1 cellular context compared by ENCODE assay signal in genomic region chr22:30564045-30564765, GRCh38.
A peak's percentile ranks its signal among the peaks of the same experiment; 100 is the strongest.
TF ChIP-seq lines count a peak whose summit lies in the region.

No MANE protein-coding gene starts in this region.

TF ChIP-seq in K562, 482 proteins besides CTCF, POLR2A, EP300 and RAD21:
- TF ChIP-seq GTF2F1 (IDR thresholded peaks at IDR 0.05; ENCODE audit: low read depth, low read length) (no peak), NFIC (IDR thresholded peaks at IDR 0.05) (peak; percentile 71), ZNF436 (CRISPR knock-in tag; IDR thresholded peaks at IDR 0.05) (no peak)
TF ChIP-seq in K562: peak in this region for 1.
